8 cellular contexts compared by ENCODE assay signal in genomic region chr15:89576417-89576773, GRCh38. TPM values are rescaled to one million over a fixed set of nuclear protein-coding genes. Genes with fewer than 3 reads are reported as not detected.
DNase-seq lines count a peak whose midpoint lies in the region; ATAC-seq and TF ChIP-seq lines count a peak whose summit lies in the region.

No MANE protein-coding gene starts in this region.

- TF ChIP-seq EP300 in neural cell (conservative IDR thresholded peaks at IDR 0.05; ENCODE audit: poor library complexity, severe bottlenecking): no peak

- H4K20me1 ChIP-seq in OCI-LY1 (ENCODE audit: insufficient read depth, low read length) (no peaks in the 10 kb centered on the region), neural cell (ENCODE audit: insufficient read depth) (no peaks in the 10 kb centered on the region)

- TF ChIP-seq CTCF in OCI-LY1 (IDR thresholded peaks at IDR 0.05; ENCODE audit: low read length) (no peak), neural cell (IDR thresholded peaks at IDR 0.05; ENCODE audit: poor library complexity, severe bottlenecking) (no peak)

- H3K4me1 ChIP-seq in OCI-LY1 (ENCODE audit: insufficient read depth, low read length, severe bottlenecking): peaks cover 31% of the 10 kb centered on the region

- H2AFZ ChIP-seq in OCI-LY1 (ENCODE audit: low read length): no peak overlapping the region
- no peak overlapping the region for H2AFZ ChIP-seq in neural cell (ENCODE audit: low read depth, low read length)

- no peaks in the 10 kb centered on the region for H3K9me3 ChIP-seq in OCI-LY1 (ENCODE audit: low read length)
- H3K9me3 ChIP-seq in neural cell (ENCODE audit: low read length): no peaks in the 10 kb centered on the region

- 0 out of 2 replicates have a peak, but pooled peaks cover 3% of the 10 kb centered on the region for H3F3A ChIP-seq in OCI-LY1 (ENCODE audit: insufficient read depth, low read length)
- no peaks in the 10 kb centered on the region for H3F3A ChIP-seq in neural cell (ENCODE audit: insufficient read depth, low read length, poor library complexity, severe bottlenecking)

- peak; percentile 25 for DNase-seq in EL
- peak; percentile 28 for DNase-seq in dermis blood vessel endothelial cell
- no peak for DNase-seq in pons (ENCODE audit: low spot score)
- no peak for DNase-seq in NCI-H345 (lab: John Stamatoyannopoulos, UW)
- DNase-seq in stimulated activated naive CD4-positive, alpha-beta T cell treated with Interleukin-2 at 50 U/mL for 16 hours (lab: John Stamatoyannopoulos, UW): no peak

- TF ChIP-seq RAD21 in neural cell (conservative IDR thresholded peaks at IDR 0.05): no peak

- H3K9me2 ChIP-seq in OCI-LY1 (ENCODE audit: low read depth, low read length): no peaks in the 10 kb centered on the region
- H3K9me2 ChIP-seq in neural cell (ENCODE audit: insufficient read depth, low read length): no peaks in the 10 kb centered on the region

- H3K4me3 ChIP-seq in OCI-LY1 (ENCODE audit: low read depth, low read length, poor library complexity, severe bottlenecking) (peak overlapping the region; percentile 97), neural cell (ENCODE audit: low read length) (peak overlapping the region; percentile 89)

- H3K27ac ChIP-seq in OCI-LY1 (ENCODE audit: low read depth, low read length, poor library complexity, severe bottlenecking) (peak overlapping the region; percentile 34), neural cell (ENCODE audit: low read length) (no peak overlapping the region)

- ATAC-seq in HG03520 (IDR thresholded peaks at IDR 0.05; ENCODE audit: unreplicated experiment): no peak

- H3K9ac ChIP-seq in OCI-LY1 (ENCODE audit: low read length) (peak overlapping the region; percentile 96), neural cell (ENCODE audit: low read length) (no peak overlapping the region)

- H3K36me3 ChIP-seq in OCI-LY1 (ENCODE audit: insufficient read depth, low read length): peaks cover 39% of the 10 kb centered on the region
- no peaks in the 10 kb centered on the region for H3K36me3 ChIP-seq in neural cell (ENCODE audit: insufficient read depth, low read length)

- H3K27me3 ChIP-seq in OCI-LY1 (ENCODE audit: insufficient read depth, low read length) (no peaks in the 10 kb centered on the region), neural cell (ENCODE audit: insufficient read depth, low read depth, low read length) (no peaks in the 10 kb centered on the region)

- peak overlapping the region; percentile 86 for H3K4me2 ChIP-seq in OCI-LY1 (ENCODE audit: low read length)
- no peak overlapping the region for H3K4me2 ChIP-seq in neural cell (ENCODE audit: low read length)

- peaks cover 53% of the 10 kb centered on the region for H3K79me2 ChIP-seq in OCI-LY1 (ENCODE audit: insufficient read depth, low read length)
- peaks cover 27% of the 10 kb centered on the region for H3K79me2 ChIP-seq in neural cell (replicated peaks; ENCODE audit: insufficient read depth, low read length)

TF ChIP-seq in neural cell, 6 proteins besides CTCF, POLR2A, EP300 and RAD21:
- TF ChIP-seq POLR2AphosphoS5 (IDR thresholded peaks at IDR 0.05): no peak
- no peak for TF ChIP-seq TAF1 (IDR thresholded peaks at IDR 0.05; ENCODE audit: low read depth)
- no peak for TF ChIP-seq SMC3 (conservative IDR thresholded peaks at IDR 0.05; ENCODE audit: poor library complexity)
- TF ChIP-seq MXI1 (conservative IDR thresholded peaks at IDR 0.05; ENCODE audit: poor library complexity, severe bottlenecking): no peak
- no peak for TF ChIP-seq REST (IDR thresholded peaks at IDR 0.05; ENCODE audit: borderline replicate concordance)
- no peak for TF ChIP-seq EZH2 (IDR thresholded peaks at IDR 0.05; ENCODE audit: borderline replicate concordance, insufficient read depth, low read length, poor library complexity, severe bottlenecking)

RNA-seq across cellular contexts. Expression of gene TICRR, which starts 1.1 kb away (rescaled TPM):
- total RNA-seq in dermis blood vessel endothelial cell: 2.2 and 7.0 TPM in 2 replicates
- polyA plus RNA-seq in neural cell: 0.06 and 0.36 TPM in 2 replicates
- polyA minus RNA-seq in neural cell: 0.58 and 0.73 TPM in 2 replicates

Comparison
In these comparisons a context has a peak if more than half of its experiments do, and no peak if none do; other contexts are left out.
1. DNase-seq: peak in EL (single experiment) and dermis blood vessel endothelial cell (single experiment); none in pons (single experiment), NCI-H345 (single experiment) and stimulated activated naive CD4-positive, alpha-beta T cell treated with Interleukin-2 at 50 U/mL for 16 hours (single experiment).